Comparison of ENCODE assay signal across 8 cellular contexts in the genomic region with DNA sequence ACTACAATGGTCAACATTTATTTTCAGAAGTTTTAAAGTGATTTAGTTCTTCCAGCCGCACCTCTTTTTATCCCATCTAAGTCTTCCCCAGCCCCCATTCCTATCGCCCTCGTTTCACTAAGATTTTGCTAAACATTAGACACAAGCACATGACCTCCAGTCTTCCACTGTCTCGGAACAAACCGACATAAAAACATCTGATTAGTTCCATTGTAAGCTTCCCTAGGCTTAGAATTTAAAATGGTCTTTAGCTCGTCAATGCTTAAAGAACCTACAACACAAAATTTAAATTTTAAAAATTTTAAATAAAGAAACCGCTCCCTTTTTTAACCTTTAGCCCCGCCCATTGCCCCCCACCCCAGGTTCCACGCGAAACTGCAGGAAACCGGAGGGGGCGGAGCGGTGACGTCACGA. TPM values are rescaled to one million over a fixed set of nuclear protein-coding genes. Genes with fewer than 3 reads are reported as not detected.
DNase-seq lines count a peak whose midpoint lies in the region; ATAC-seq and TF ChIP-seq lines count a peak whose summit lies in the region.

No MANE protein-coding gene starts in this region.

- TF ChIP-seq POLR2A in gastroesophageal sphincter (IDR thresholded peaks at IDR 0.05), result no peak

- DNase-seq in DMS53 treated with DMSO at 0.1 percent for 48 hours (lab: John Stamatoyannopoulos, UW; ENCODE audit: unreplicated experiment) (peak; percentile 42), MM.1S (no peak), retinal pigment epithelial cell (ENCODE audit: low read depth) (peak; percentile 33), NK-92 (lab: John Stamatoyannopoulos, UW; ENCODE audit: unreplicated experiment) (no peak)
- DNase-seq in activated CD8-positive, alpha-beta memory T cell treated with anti-CD3 and anti-CD28 coated beads, Interleukin-2, amount 10 ng/mL, durations not matched to agents 7 days and 5 days, result no peak
- no peak for DNase-seq in stimulated activated naive CD4-positive, alpha-beta T cell (lab: John Stamatoyannopoulos, UW)

- ATAC-seq in GM21576 (IDR thresholded peaks at IDR 0.05; ENCODE audit: unreplicated experiment) (peak; percentile 3), gastroesophageal sphincter (peak; percentile 8)
- no peak for ATAC-seq in activated CD8-positive, alpha-beta memory T cell treated with anti-CD3 and anti-CD28 coated beads, Interleukin-2, amount 10 ng/mL, durations not matched to agents 7 days and 5 days

- no peaks in the 10 kb centered on the region for H3K36me3 ChIP-seq in MM.1S (replicated peaks; ENCODE audit: insufficient read depth, low read length)
- H3K36me3 ChIP-seq in gastroesophageal sphincter, result no peaks in the 10 kb centered on the region

- peaks cover 32% of the 10 kb centered on the region for H3F3A ChIP-seq in MM.1S (ENCODE audit: insufficient read depth, low read length)

- H3K4me1 ChIP-seq in MM.1S (ENCODE audit: low read length) (no peaks in the 10 kb centered on the region; the same call in 1 of the 2 replicates), gastroesophageal sphincter (peaks cover 0 to 21% (median 0%) of the 10 kb centered on the region in 3 donors)

- peak overlapping the region; percentile 90 for H3K27ac Mint-ChIP-seq in activated CD8-positive, alpha-beta memory T cell treated with anti-CD3 and anti-CD28 coated beads, Interleukin-2, amount 10 ng/mL, durations not matched to agents 7 days and 5 days

- no peaks in the 10 kb centered on the region for H3K9me2 ChIP-seq in MM.1S (replicated peaks; ENCODE audit: insufficient read depth, low read length)

- H2AFZ ChIP-seq in MM.1S (ENCODE audit: low read length), result peak overlapping the region; percentile 59

- H3K9me3 Mint-ChIP-seq in activated CD8-positive, alpha-beta memory T cell treated with anti-CD3 and anti-CD28 coated beads, Interleukin-2, amount 10 ng/mL, durations not matched to agents 7 days and 5 days (ENCODE audit: low read depth), result no peaks in the 10 kb centered on the region

- H3K27ac ChIP-seq in MM.1S (ENCODE audit: low read length) (peak overlapping the region; percentile 93), gastroesophageal sphincter (peak overlapping the region; percentile 95 to 100 (median 99))

- peaks cover 7% of the 10 kb centered on the region for H4K20me1 ChIP-seq in MM.1S (ENCODE audit: insufficient read depth, low read length)

- TF ChIP-seq EP300 in gastroesophageal sphincter (IDR thresholded peaks at IDR 0.05), result no peak

- no peaks in the 10 kb centered on the region for H3K27me3 ChIP-seq in MM.1S (replicated peaks; ENCODE audit: insufficient read depth, low read length)
- H3K27me3 ChIP-seq in gastroesophageal sphincter, result no peaks in the 10 kb centered on the region

- peaks cover 20% of the 10 kb centered on the region for H3K4me1 Mint-ChIP-seq in activated CD8-positive, alpha-beta memory T cell treated with anti-CD3 and anti-CD28 coated beads, Interleukin-2, amount 10 ng/mL, durations not matched to agents 7 days and 5 days

- H3K9me3 ChIP-seq in MM.1S (replicated peaks; ENCODE audit: insufficient read depth, low read length) (no peaks in the 10 kb centered on the region), gastroesophageal sphincter (no peaks in the 10 kb centered on the region)

- CTCF ChIA-PET in activated CD8-positive, alpha-beta memory T cell treated with anti-CD3 and anti-CD28 coated beads, Interleukin-2, amount 10 ng/mL, durations not matched to agents 7 days and 5 days (lab: Charles Lee), result interaction anchor here (0.8 to 3.6 kb wide), 7 partner anchors 17 to 138 kb away, joined by 3 to 29 read pairs (median 4); a partner anchor contains a TSS

- peak overlapping the region; percentile 85 for H3K4me2 ChIP-seq in MM.1S (ENCODE audit: low read depth, low read length)

- H3K36me3 Mint-ChIP-seq in activated CD8-positive, alpha-beta memory T cell treated with anti-CD3 and anti-CD28 coated beads, Interleukin-2, amount 10 ng/mL, durations not matched to agents 7 days and 5 days, result peaks cover 7% of the 10 kb centered on the region

- peak overlapping the region; percentile 83 for H3K9ac ChIP-seq in MM.1S (ENCODE audit: low read length)

- peaks cover 38% of the 10 kb centered on the region for H3K79me2 ChIP-seq in MM.1S (ENCODE audit: low read length)

- H3K4me3 ChIP-seq in MM.1S (ENCODE audit: low read length), result peak overlapping the region; percentile 60
- H3K4me3 ChIP-seq in gastroesophageal sphincter, result peak overlapping the region; percentile 74 to 90
- peak overlapping the region; percentile 47 for H3K4me3 ChIP-seq in retinal pigment epithelial cell (ENCODE audit: low read length)

- whole genome bisulfite sequencing in gastroesophageal sphincter (ENCODE audit: low coverage in 1 of 2), 2 donors, result 0% methylated on average over 7 to 10 of the region's 15 CpGs

- TF ChIP-seq CTCF in MM.1S (IDR thresholded peaks at IDR 0.05; ENCODE audit: low read length) (no peak), gastroesophageal sphincter (IDR thresholded peaks at IDR 0.05) (no peak), retinal pigment epithelial cell (conservative IDR thresholded peaks at IDR 0.05; ENCODE audit: low read depth, low read length) (no peak)

- H3K27me3 Mint-ChIP-seq in activated CD8-positive, alpha-beta memory T cell treated with anti-CD3 and anti-CD28 coated beads, Interleukin-2, amount 10 ng/mL, durations not matched to agents 7 days and 5 days, result peaks cover 9% of the 10 kb centered on the region

- H3K4me3 Mint-ChIP-seq in activated CD8-positive, alpha-beta memory T cell treated with anti-CD3 and anti-CD28 coated beads, Interleukin-2, amount 10 ng/mL, durations not matched to agents 7 days and 5 days, result peak overlapping the region; percentile 91

RNA-seq across cellular contexts. Expression of a gene that starts 0.3 kb away (rescaled TPM):
- 1 to 10 TPM; 8.5 to 10.0 TPM for total RNA-seq in activated CD8-positive, alpha-beta memory T cell treated with anti-CD3 and anti-CD28 coated beads, Interleukin-2, amount 10 ng/mL, durations not matched to agents 7 days and 5 days
- total RNA-seq in gastroesophageal sphincter, result 10 to 100 TPM; 15.4 to 30.0 (median 26.0) TPM

Comparison
In these comparisons a context has a peak if more than half of its experiments do, and no peak if none do; other contexts are left out.
1. DNase-seq: peak in DMS53 treated with DMSO at 0.1 percent for 48 hours (single experiment) and retinal pigment epithelial cell (single experiment); none in MM.1S (single experiment), activated CD8-positive, alpha-beta memory T cell treated with anti-CD3 and anti-CD28 coated beads, Interleukin-2, amount 10 ng/mL, durations not matched to agents 7 days and 5 days (single experiment), NK-92 (single experiment) and stimulated activated naive CD4-positive, alpha-beta T cell (0 of 6).
2. Peak in every context shown above with its lines, with median percentiles within 50 percentile points of each other: H3K4me3 ChIP-seq.